In genomic region chr2:160812830-160813505, GRCh38 we compare ENCODE assay signal across 21 cellular contexts.
DNase-seq lines count a peak whose midpoint lies in the region; ATAC-seq, FAIRE-seq and TF ChIP-seq lines count a peak whose summit lies in the region.
"Had no signal": no experiment of that assay in that cellular context is flagged by ENCODE, and none has a peak within 500 bp of the region (broad histone marks: within the 10 kb centered on the region; RNA-seq: fewer than 3 reads in every experiment).

No MANE protein-coding gene starts in this region.

- H3K4me2 ChIP-seq in neuronal stem cell (ENCODE audit: insufficient read depth, low read length, poor library complexity, severe bottlenecking): no peak overlapping the region

- H3K9me3 ChIP-seq in right cardiac atrium (ENCODE audit: control insufficient read depth, low read length): no peaks in the 10 kb centered on the region
- peaks cover 0 to 3% of the 10 kb centered on the region in 2 donors for H3K9me3 ChIP-seq in neuronal stem cell (replicated peaks in 1 of 2; ENCODE audit: control insufficient read depth in 2 of 2, insufficient read depth in 1 of 2, low read depth in 1 of 2, low read length in 2 of 2)
- H3K9me3 ChIP-seq: Peyer's patch had no signal

- no peak overlapping the region for H3K4me3 Mint-ChIP-seq in nephron

- H2AK5ac ChIP-seq in neuronal stem cell (ENCODE audit: low read depth, low read length): no peak overlapping the region

- H3K14ac ChIP-seq in neuronal stem cell (ENCODE audit: low read length): no peak overlapping the region

- H3K4me1 Mint-ChIP-seq in nephron: peaks cover 34% of the 10 kb centered on the region

- no peak for FAIRE-seq in D721Med (lab: Jason Lieb, UNC)

- H3K27ac Mint-ChIP-seq in nephron: peak overlapping the region; percentile 39 to 66 (median 40)

- no peak overlapping the region for H3K4me3 ChIP-seq in right cardiac atrium (ENCODE audit: low read length)
- H3K4me3 ChIP-seq in epithelial cell of esophagus (ENCODE audit: low read length): no peak overlapping the region
- no peak overlapping the region for H3K4me3 ChIP-seq in neuronal stem cell (ENCODE audit: low read length in 2 of 2)
- H3K4me3 ChIP-seq: Peyer's patch had no signal

- no peak overlapping the region for H3K18ac ChIP-seq in neuronal stem cell (ENCODE audit: low read length)

- H4K8ac ChIP-seq in neuronal stem cell (ENCODE audit: low read depth, low read length): no peak overlapping the region

- no peaks in the 10 kb centered on the region for H3K36me3 Mint-ChIP-seq in nephron (ENCODE audit: low read depth)

- WGBS in right cardiac atrium: 75% methylated on average over 6 of the region's 6 CpGs
- WGBS in neuronal stem cell (ENCODE audit: extremely low coverage in 2 of 2, insufficient read length in 2 of 2, insufficient replicate concordance in 1 of 2), 2 donors: no CpG with 5 or more reads among the region's 6 CpGs

- H2BK15ac ChIP-seq in neuronal stem cell (ENCODE audit: low read length): no peak overlapping the region

- H3K27ac ChIP-seq in right cardiac atrium (ENCODE audit: low read length): no peak overlapping the region
- no peak overlapping the region for H3K27ac ChIP-seq in neuronal stem cell (replicated peaks; ENCODE audit: low read length)
- H3K27ac ChIP-seq: C4-2B, HL-60, Peyer's patch had no signal

- DNase-seq in left ventricle myocardium superior (no peak), right cardiac atrium (no peak), epithelial cell of esophagus (ENCODE audit: low read depth) (peak; percentile 10), neuronal stem cell (ENCODE audit: low spot score) (no peak), D721Med (ENCODE audit: insufficient read length, low spot score) (no peak)
- DNase-seq: AML-193; GF-D8; HCEC 1CT; IMR-90; Kasumi-1; MM.1S; NCI-H1092; NCI-H1694; NCI-H2081 treated with DMSO at 0.1 percent for 48 hours; NCI-H446 treated with DMSO at 0.1 percent for 48 hours; NK-92 treated with Interleukin-12 subunit alpha and Interleukin-12 subunit beta, amount 100 ng/mL, for 24 hours; Peyer's patch had no signal

- no peaks in the 10 kb centered on the region for H3K27me3 Mint-ChIP-seq in nephron (ENCODE audit: low read depth)

- no peak overlapping the region for H3K23ac ChIP-seq in neuronal stem cell (ENCODE audit: low read depth, low read length, poor library complexity)

- H3K4ac ChIP-seq in neuronal stem cell (ENCODE audit: low read length): no peak overlapping the region

- H2AFZ ChIP-seq in neuronal stem cell (ENCODE audit: low read length): no peak overlapping the region

- TF ChIP-seq CTCF in epithelial cell of esophagus (IDR thresholded peaks at IDR 0.05; ENCODE audit: insufficient read depth, low read depth, low read length, missing control alignments) (no peak), nephron (IDR thresholded peaks at IDR 0.05; ENCODE audit: unreplicated experiment in 3 of 3) (no peak), D721Med (IDR thresholded peaks at IDR 0.05; ENCODE audit: insufficient read depth, missing control alignments) (no peak)

- no peaks in the 10 kb centered on the region for H3K27me3 ChIP-seq in right cardiac atrium (ENCODE audit: control insufficient read depth, insufficient read depth)
- H3K27me3 ChIP-seq in neuronal stem cell (ENCODE audit: control insufficient read depth in 3 of 3, insufficient read depth in 3 of 3, low read depth in 1 of 3, low read length in 3 of 3): no peaks in the 10 kb centered on the region
- H3K27me3 ChIP-seq: Peyer's patch had no signal

- no peaks in the 10 kb centered on the region for H3K79me1 ChIP-seq in neuronal stem cell (ENCODE audit: low read depth, low read length)

- no peak overlapping the region for H3K9ac ChIP-seq in neuronal stem cell (ENCODE audit: low read depth, low read length, poor library complexity)

- H3K9me3 Mint-ChIP-seq in nephron: peaks cover 4% of the 10 kb centered on the region

- no peaks in the 10 kb centered on the region for H3K36me3 ChIP-seq in neuronal stem cell (replicated peaks in 1 of 2; ENCODE audit: control insufficient read depth in 2 of 2, insufficient read depth in 2 of 2, low read length in 2 of 2)
- H3K36me3 ChIP-seq: Peyer's patch had no signal

- H2BK120ac ChIP-seq in neuronal stem cell (ENCODE audit: low read depth, low read length): no peak overlapping the region

- ATAC-seq in left ventricle myocardium superior: peak; percentile 45
- ATAC-seq in right cardiac atrium: no peak
- ATAC-seq in HG02588 (IDR thresholded peaks at IDR 0.05; ENCODE audit: unreplicated experiment): no peak

- no peaks in the 10 kb centered on the region for H3K4me1 ChIP-seq in right cardiac atrium (ENCODE audit: control insufficient read depth, insufficient read depth, low read length)
- H3K4me1 ChIP-seq in neuronal stem cell (ENCODE audit: control insufficient read depth in 2 of 2, insufficient read depth in 1 of 2, low read depth in 1 of 2, low read length in 2 of 2): no peaks in the 10 kb centered on the region
- H3K4me1 ChIP-seq: Peyer's patch had no signal

- no peak overlapping the region for H2BK12ac ChIP-seq in neuronal stem cell (ENCODE audit: low read length)

- no peak overlapping the region for H4K91ac ChIP-seq in neuronal stem cell (ENCODE audit: low read depth, low read length, poor library complexity)

- intact Hi-C loops in left ventricle myocardium superior (cut with micrococcal nuclease): no loop called here
- intact Hi-C loops in right cardiac atrium (cut with DNase I): no loop called here

- no peak overlapping the region for H2BK5ac ChIP-seq in neuronal stem cell (ENCODE audit: low read length)
